In the genomic region with DNA sequence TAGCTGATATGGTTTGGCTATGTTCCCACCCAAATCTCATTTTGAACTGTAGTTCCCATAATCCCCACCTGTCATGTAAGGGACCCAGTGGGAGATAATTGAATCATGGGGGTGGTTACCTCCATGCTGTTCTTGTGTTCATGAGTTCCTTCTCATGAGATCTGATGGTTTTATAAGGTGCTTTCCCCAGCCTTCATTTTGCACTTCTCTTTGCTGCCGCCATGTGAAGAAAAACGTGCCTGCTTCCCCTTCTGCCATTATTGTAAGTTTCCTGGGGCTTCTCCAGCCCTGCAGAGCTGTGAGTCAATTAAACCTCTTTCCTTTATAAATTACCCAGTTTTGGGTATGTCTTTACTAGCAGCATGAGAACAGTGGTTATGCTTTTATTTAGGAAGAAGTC, we compare ENCODE assay signal across 8 cellular contexts.
DNase-seq lines count a peak whose midpoint lies in the region; ATAC-seq, FAIRE-seq and TF ChIP-seq lines count a peak whose summit lies in the region.
"Not testable (repeated sequence)": the region's sequence is repeated elsewhere in the genome, so short reads cannot be mapped to it uniquely, and the experiment has no call there.

No MANE protein-coding gene starts in this region.

- peak; percentile 30; the same call in 1 of the 2 replicates for TF ChIP-seq RAD21 in GM12878 (IDR thresholded peaks at IDR 0.05; ENCODE audit: insufficient read depth, low read depth, low read length)
- not testable (repeated sequence) for TF ChIP-seq RAD21 in neural cell (conservative IDR thresholded peaks at IDR 0.05)

- H3K4me2 ChIP-seq in H9 (ENCODE audit: insufficient read depth, insufficient read length, low read length); OCI-LY3 (ENCODE audit: low read length); SU-DHL-6 (ENCODE audit: low read depth, low read length, poor library complexity, severe bottlenecking); GM12878 (ENCODE audit: control insufficient read depth, insufficient read depth); neural cell (ENCODE audit: low read length); neuronal stem cell (ENCODE audit: insufficient read depth, low read length, poor library complexity, severe bottlenecking): not testable (repeated sequence)

- peaks cover 19 to 54% (median 35%) of the 10 kb centered on the region in 3 experiments for H3K36me3 Mint-ChIP-seq in H9 (ENCODE audit: insufficient read depth in 1 of 3, low read depth in 3 of 3)
- H3K36me3 Mint-ChIP-seq in memory B cell: not testable (repeated sequence)

- not testable (repeated sequence) for H3K27me3 ChIP-seq in H9 (ENCODE audit: insufficient read depth, low read length); OCI-LY3 (ENCODE audit: low read depth, low read length); SU-DHL-6 (ENCODE audit: low read length); GM12878 (replicated peaks in 1 of 2; ENCODE audit: control insufficient read depth in 2 of 2, insufficient read depth in 2 of 2, low read length in 1 of 2); neural cell (ENCODE audit: insufficient read depth, low read depth, low read length); neuronal stem cell (ENCODE audit: control insufficient read depth in 3 of 3, insufficient read depth in 3 of 3, low read depth in 1 of 3, low read length in 3 of 3)

- H3T11ph ChIP-seq in H9 (ENCODE audit: low read length): not testable (repeated sequence)

- H4K5ac ChIP-seq in H9 (ENCODE audit: insufficient read length, low read depth, low read length): not testable (repeated sequence)

- not testable (repeated sequence) for BruUV-seq in GM12878 (replicated peaks; lab: Mats Ljungman, UMichigan)

- in situ Hi-C loops in GM12878 (cut with MboI): not testable (repeated sequence)

- RAD21 ChIA-PET in GM12878 (lab: Charles Lee; ENCODE audit: unreplicated experiment): not testable (repeated sequence)

- H3K27me3 Mint-ChIP-seq in H9 (ENCODE audit: low read depth); memory B cell: not testable (repeated sequence)

- H3K4me1 ChIP-seq in H9 (ENCODE audit: insufficient read depth, low read length); OCI-LY3 (ENCODE audit: low read length); GM12878 (ENCODE audit: control insufficient read depth, insufficient read depth, low read length); neuronal stem cell (ENCODE audit: control insufficient read depth in 2 of 2, insufficient read depth in 1 of 2, low read depth in 1 of 2, low read length in 2 of 2): not testable (repeated sequence)

- SMC1A ChIA-PET in GM12878 (lab: Charles Lee; ENCODE audit: uncharacterized antibody, unreplicated experiment): interaction anchor here (1.0 to 1.1 kb wide), 2 partner anchors 28 to 171 kb away, joined by 3 read pairs; no protein-coding TSS in a partner anchor

- H3K4me3 Mint-ChIP-seq in H9, memory B cell: not testable (repeated sequence)

- not testable (repeated sequence) for H2BK120ac ChIP-seq in H9 (ENCODE audit: low read depth, low read length, poor library complexity, severe bottlenecking); neuronal stem cell (ENCODE audit: low read depth, low read length)

- H3K27ac Mint-ChIP-seq in H9: peak overlapping the region in 2 of 3 experiments; percentile 62 to 79; a peak in 3 of 7 replicates
- H3K27ac Mint-ChIP-seq in memory B cell: not testable (repeated sequence)

- not testable (repeated sequence) for H3K4me3 ChIP-seq in OCI-LY3 (ENCODE audit: low read length); SU-DHL-6 (ENCODE audit: insufficient read depth, low read length, poor library complexity, severe bottlenecking); GM12878; neural cell (ENCODE audit: low read length); neuronal stem cell (ENCODE audit: low read length in 2 of 2)

- not testable (repeated sequence) for H2BK5ac ChIP-seq in H9 (ENCODE audit: insufficient read length, low read length); neuronal stem cell (ENCODE audit: low read length)

- not testable (repeated sequence) for H3K23ac ChIP-seq in H9 (ENCODE audit: insufficient read length, low read depth, low read length); neuronal stem cell (ENCODE audit: low read depth, low read length, poor library complexity)

- not testable (repeated sequence) for H3K79me2 ChIP-seq in H9 (ENCODE audit: insufficient read depth, low read length); OCI-LY3 (ENCODE audit: low read length); SU-DHL-6 (ENCODE audit: insufficient read depth, low read length); GM12878 (ENCODE audit: control insufficient read depth, insufficient read depth, low read length); neural cell (replicated peaks; ENCODE audit: insufficient read depth, low read length)

- ATAC-seq in GM12878: not testable (repeated sequence)
- peak; percentile 89 for ATAC-seq in memory B cell (ENCODE audit: low read depth)

- not testable (repeated sequence) for H3K18ac ChIP-seq in H9 (ENCODE audit: insufficient read length, low read depth, low read length); neuronal stem cell (ENCODE audit: low read length)

- H3K23me2 ChIP-seq in H9 (ENCODE audit: insufficient read length, low read depth, low read length, poor library complexity, severe bottlenecking): not testable (repeated sequence)

- H2BK15ac ChIP-seq in H9 (ENCODE audit: low read depth, low read length); neuronal stem cell (ENCODE audit: low read length): not testable (repeated sequence)

- peaks cover 21 to 42% of the 10 kb centered on the region in 2 experiments for H3K4me1 Mint-ChIP-seq in H9
- H3K4me1 Mint-ChIP-seq in memory B cell: not testable (repeated sequence)

- H3K36me3 ChIP-seq in OCI-LY3 (replicated peaks; ENCODE audit: low read depth, low read length); SU-DHL-6 (ENCODE audit: low read length); GM12878 (ENCODE audit: control insufficient read depth in 2 of 2, insufficient read depth in 2 of 2, low read length in 1 of 2); neural cell (ENCODE audit: insufficient read depth, low read length); neuronal stem cell (replicated peaks in 1 of 2; ENCODE audit: control insufficient read depth in 2 of 2, insufficient read depth in 2 of 2, low read length in 2 of 2): not testable (repeated sequence)

- CTCF ChIA-PET in GM12878 (lab: Yijun Ruan, JAX): not testable (repeated sequence)

- not testable (repeated sequence) for H3K27ac ChIP-seq in H9 (ENCODE audit: insufficient read length, low read depth, low read length); OCI-LY3 (ENCODE audit: low read length); SU-DHL-6 (ENCODE audit: low read depth, low read length); GM12878 (ENCODE audit: control insufficient read depth, insufficient read depth); neural cell (ENCODE audit: low read length); neuronal stem cell (replicated peaks; ENCODE audit: low read length)

- TF ChIP-seq CTCF in H9 (conservative IDR thresholded peaks at IDR 0.05); SU-DHL-6 (IDR thresholded peaks at IDR 0.05; ENCODE audit: insufficient read depth, low read length, poor library complexity, severe bottlenecking); GM12878 (IDR thresholded peaks at IDR 0.05 in 2 of 3, conservative IDR thresholded peaks at IDR 0.05 in 1 of 3; ENCODE audit: control insufficient read depth in 2 of 3, extremely low read depth in 1 of 3, insufficient read depth in 1 of 3, low read depth in 3 of 3, low read length in 3 of 3): not testable (repeated sequence)
- TF ChIP-seq CTCF in OCI-LY3 (IDR thresholded peaks at IDR 0.05; ENCODE audit: low read depth, low read length): 0 out of 2 replicates have a peak, but pooled peaks have one; percentile 4
- peak; percentile 21 for TF ChIP-seq CTCF in neural cell (IDR thresholded peaks at IDR 0.05; ENCODE audit: poor library complexity, severe bottlenecking)

- not testable (repeated sequence) for H2BK20ac ChIP-seq in H9 (ENCODE audit: low read depth, low read length, poor library complexity, severe bottlenecking)

- not testable (repeated sequence) for H3K9ac ChIP-seq in H9 (ENCODE audit: extremely low read depth, insufficient read length, low read length); OCI-LY3 (ENCODE audit: low read length); SU-DHL-6 (ENCODE audit: low read length); GM12878 (ENCODE audit: control insufficient read depth, insufficient read depth, low read length); neural cell (ENCODE audit: low read length); neuronal stem cell (ENCODE audit: low read depth, low read length, poor library complexity)

- not testable (repeated sequence) for H3K4ac ChIP-seq in H9 (ENCODE audit: low read depth, low read length); neuronal stem cell (ENCODE audit: low read length)

- not testable (repeated sequence) for H3K9me2 ChIP-seq in SU-DHL-6 (replicated peaks; ENCODE audit: insufficient read depth, low read length); neural cell (ENCODE audit: insufficient read depth, low read length)

- intact Hi-C loops in GM12878 (cut with micrococcal nuclease; ENCODE audit: unreplicated experiment): not testable (repeated sequence)

- H3K14ac ChIP-seq in H9 (ENCODE audit: insufficient read depth, low read length); neuronal stem cell (ENCODE audit: low read length): not testable (repeated sequence)

- H3K9me3 Mint-ChIP-seq in H9: peaks cover 38 to 44% of the 10 kb centered on the region in 2 experiments
- H3K9me3 Mint-ChIP-seq in memory B cell: not testable (repeated sequence)

- TF ChIP-seq EP300 in GM12878 (IDR thresholded peaks at IDR 0.05; ENCODE audit: borderline replicate concordance in 1 of 2, control insufficient read depth in 1 of 2, low read depth in 2 of 2, low read length in 2 of 2); neural cell (conservative IDR thresholded peaks at IDR 0.05; ENCODE audit: poor library complexity, severe bottlenecking): not testable (repeated sequence)

- FAIRE-seq in GM12878 (lab: Jason Lieb, UNC): not testable (repeated sequence)

- H3F3A ChIP-seq in SU-DHL-6 (ENCODE audit: insufficient read depth); neural cell (ENCODE audit: insufficient read depth, low read length, poor library complexity, severe bottlenecking): not testable (repeated sequence)

- not testable (repeated sequence) for H4K8ac ChIP-seq in H9 (replicated peaks; ENCODE audit: insufficient read length, low read depth, low read length); neuronal stem cell (ENCODE audit: low read depth, low read length)

- POLR2A ChIA-PET in GM12878 (lab: Charles Lee): not testable (repeated sequence)

- TF ChIP-seq POLR2A in GM12878 (IDR thresholded peaks at IDR 0.05; ENCODE audit: low read depth, low read length): not testable (repeated sequence)

- H2AK5ac ChIP-seq in H9 (ENCODE audit: insufficient read length, low read length); neuronal stem cell (ENCODE audit: low read depth, low read length): not testable (repeated sequence)

- DNase-seq in H9; GM12878 (ENCODE audit: low read depth, low spot score); neuronal stem cell (ENCODE audit: low spot score): not testable (repeated sequence)
- DNase-seq in NCI-H82 (lab: John Stamatoyannopoulos, UW) (peak; percentile 67), memory B cell (ENCODE audit: low spot score in 2 of 2) (peak in 1 of 2 donors; percentile 6)

- H3K79me1 ChIP-seq in H9 (ENCODE audit: insufficient read depth, low read depth, low read length, poor library complexity, severe bottlenecking); neuronal stem cell (ENCODE audit: low read depth, low read length): not testable (repeated sequence)

- not testable (repeated sequence) for H4K91ac ChIP-seq in H9 (ENCODE audit: insufficient read length, low read depth, low read length); neuronal stem cell (ENCODE audit: low read depth, low read length, poor library complexity)

- H2AFZ ChIP-seq in H9 (ENCODE audit: low read length); GM12878 (ENCODE audit: control insufficient read depth, low read depth, low read length); neural cell (ENCODE audit: low read depth, low read length): not testable (repeated sequence)
- H2AFZ ChIP-seq in OCI-LY3 (ENCODE audit: low read depth, low read length): peak overlapping the region; percentile 39; the same call in 1 of the 2 replicates
- H2AFZ ChIP-seq in SU-DHL-6 (ENCODE audit: low read depth, low read length, severe bottlenecking): peak overlapping the region; percentile 16
- peak overlapping the region; percentile 30 for H2AFZ ChIP-seq in neuronal stem cell (ENCODE audit: low read length)

- not testable (repeated sequence) for H3K9me3 ChIP-seq in H9 (ENCODE audit: control insufficient read depth, low read depth, low read length); OCI-LY3 (ENCODE audit: insufficient read depth, low read length); SU-DHL-6 (ENCODE audit: insufficient read depth, low read length); GM12878 (replicated peaks; ENCODE audit: control insufficient read depth, insufficient read depth, low read length); neural cell (ENCODE audit: low read length); neuronal stem cell (replicated peaks in 1 of 2; ENCODE audit: control insufficient read depth in 2 of 2, insufficient read depth in 1 of 2, low read depth in 1 of 2, low read length in 2 of 2)

- H2BK12ac ChIP-seq in H9 (ENCODE audit: insufficient read length, low read depth, low read length); neuronal stem cell (ENCODE audit: low read length): not testable (repeated sequence)

- not testable (repeated sequence) for H3K56ac ChIP-seq in H9 (ENCODE audit: insufficient read length, low read depth, low read length)

- WGBS in H9 (ENCODE audit: extremely low coverage, insufficient read length, low lambda C conversion rate): no CpG with 5 or more reads among the region's 2 CpGs
- 44% methylated on average over 2 of the region's 2 CpGs for WGBS in GM12878 (ENCODE audit: insufficient coverage, insufficient replicate concordance, low lambda C conversion rate, missing lambda C conversion rate)
- no CpG with 5 or more reads among the region's 2 CpGs for WGBS in neuronal stem cell (ENCODE audit: extremely low coverage in 2 of 2, insufficient read length in 2 of 2, insufficient replicate concordance in 1 of 2), 2 donors

- H4K20me1 ChIP-seq in H9 (ENCODE audit: control insufficient read depth, insufficient read depth, insufficient read length); OCI-LY3 (ENCODE audit: insufficient read depth, low read length); SU-DHL-6 (ENCODE audit: low read depth, low read length); GM12878 (ENCODE audit: control insufficient read depth, insufficient read depth); neural cell (ENCODE audit: insufficient read depth): not testable (repeated sequence)
